ENCODE assay signal across 17 cellular contexts in genomic region chr2:120366698-120367097, GRCh38. TPM values are rescaled to one million over a fixed set of nuclear protein-coding genes. Genes with fewer than 3 reads are reported as not detected.
A peak's percentile ranks its signal among the peaks of the same experiment; 100 is the strongest.
DNase-seq lines count a peak whose midpoint lies in the region; ATAC-seq, FAIRE-seq and TF ChIP-seq lines count a peak whose summit lies in the region.
"Had no signal": no experiment of that assay in that cellular context is flagged by ENCODE, and none has a peak within 500 bp of the region (broad histone marks: within the 10 kb centered on the region; RNA-seq: fewer than 3 reads in every experiment).

No MANE protein-coding gene starts in this region.

- DNase-seq in HepG2 (ENCODE audit: low spot score) (no peak), right lobe of liver (no peak), PC-3 (no peak), urothelium cell line (ENCODE audit: low spot score) (no peak), KG1 (lab: John Stamatoyannopoulos, UW) (no peak), omental fat pad (ENCODE audit: low spot score) (no peak)
- no peak for DNase-seq in naive thymus-derived CD4-positive, alpha-beta T cell
- DNase-seq: 8988T; C1 segment of cervical spinal cord; Caco-2; CD4-positive, CD25-positive, alpha-beta regulatory T cell had no signal

- no peaks in the 10 kb centered on the region for H3K9me2 ChIP-seq in PC-3 (replicated peaks; ENCODE audit: low read length)

- no peaks in the 10 kb centered on the region for H3K9me3 ChIP-seq in HepG2 (ENCODE audit: low read length)
- no peaks in the 10 kb centered on the region for H3K9me3 ChIP-seq in right lobe of liver
- no peaks in the 10 kb centered on the region for H3K9me3 ChIP-seq in PC-3 (ENCODE audit: low read length)
- no peaks in the 10 kb centered on the region for H3K9me3 ChIP-seq in naive thymus-derived CD4-positive, alpha-beta T cell (ENCODE audit: control insufficient read depth in 2 of 3, low read length in 3 of 3)
- H3K9me3 ChIP-seq: Caco-2, HAP-1 had no signal

- no peak overlapping the region for H3K27ac ChIP-seq in HepG2 (ENCODE audit: extremely low read length, insufficient read depth, low read length)
- no peak overlapping the region for H3K27ac ChIP-seq in right lobe of liver
- peak overlapping the region; percentile 81 for H3K27ac ChIP-seq in PC-3 (ENCODE audit: low read length)
- no peak overlapping the region for H3K27ac ChIP-seq in naive thymus-derived CD4-positive, alpha-beta T cell (ENCODE audit: low read depth, low read length)

- H4K20me1 ChIP-seq in HepG2 (ENCODE audit: insufficient read depth, low read length) (no peaks in the 10 kb centered on the region), PC-3 (ENCODE audit: low read length) (no peaks in the 10 kb centered on the region)

- POLR2A ChIA-PET in HepG2 (lab: Yijun Ruan, JAX), result no interaction called here
- POLR2A ChIA-PET in PC-3 (lab: Charles Lee; ENCODE audit: unreplicated experiment), result interaction anchor here (0.6 kb wide), 1 partner anchor 33 kb away, joined by 3 read pairs; no protein-coding TSS in a partner anchor
- POLR2A ChIA-PET in naive thymus-derived CD4-positive, alpha-beta T cell (lab: Charles Lee), result no interaction called here

- TF ChIP-seq POLR2A in HepG2 (IDR thresholded peaks at IDR 0.05; ENCODE audit: insufficient read depth in 1 of 2, low read depth in 2 of 2, low read length in 2 of 2) (no peak), right lobe of liver (IDR thresholded peaks at IDR 0.05) (no peak)

- no peaks in the 10 kb centered on the region for H3K4me1 Mint-ChIP-seq in naive thymus-derived CD4-positive, alpha-beta T cell
- H3K4me1 Mint-ChIP-seq: CD4-positive, CD25-positive, alpha-beta regulatory T cell had no signal

- H3K79me2 ChIP-seq in HepG2 (ENCODE audit: insufficient read depth, low read length) (no peaks in the 10 kb centered on the region), PC-3 (ENCODE audit: low read length) (no peaks in the 10 kb centered on the region)

- H3K27me3 ChIP-seq in HepG2 (ENCODE audit: control insufficient read depth in 1 of 2, insufficient read depth in 2 of 2, low read length in 2 of 2) (peaks cover 3 to 65% of the 10 kb centered on the region in 2 experiments), right lobe of liver (no peaks in the 10 kb centered on the region), PC-3 (ENCODE audit: low read length) (no peaks in the 10 kb centered on the region)
- H3K27me3 ChIP-seq in naive thymus-derived CD4-positive, alpha-beta T cell (ENCODE audit: control insufficient read depth in 2 of 2, insufficient read depth in 2 of 2, low read length in 2 of 2), result no peaks in the 10 kb centered on the region

- TF ChIP-seq EP300 in HepG2 (IDR thresholded peaks at IDR 0.05; ENCODE audit: low read depth in 2 of 2, low read length in 2 of 2), result no peak
- no peak for TF ChIP-seq EP300 in HepG2 (CRISPR knock-in tag; IDR thresholded peaks at IDR 0.05; ENCODE audit: borderline replicate concordance)

- FAIRE-seq in HepG2 (lab: Jason Lieb, UNC) (no peak), urothelium cell line (lab: Jason Lieb, UNC) (peak; percentile 99)
- FAIRE-seq: D721Med, G401.6, GM12891, GM19239 had no signal

- in situ Hi-C loops in HepG2 (cut with HindIII; ENCODE audit: extremely low pct_ligation_motif_present, low pct_unique_long_range_greater_than_20kb), result no loop called here

- no peak for TF ChIP-seq RAD21 in HepG2 (CRISPR knock-in tag; IDR thresholded peaks at IDR 0.05)

- H3K9me3 Mint-ChIP-seq in naive thymus-derived CD4-positive, alpha-beta T cell, result peaks cover 0 to 6% (median 0%) of the 10 kb centered on the region in 11 donors

- H3K27ac Mint-ChIP-seq in naive thymus-derived CD4-positive, alpha-beta T cell, result no peak overlapping the region

- TF ChIP-seq CTCF in HepG2 (CRISPR knock-in tag; IDR thresholded peaks at IDR 0.05) (no peak), right lobe of liver (IDR thresholded peaks at IDR 0.05) (no peak), PC-3 (conservative IDR thresholded peaks at IDR 0.05; ENCODE audit: low read depth, low read length) (no peak), omental fat pad (IDR thresholded peaks at IDR 0.05) (no peak)

- H3K4me3 ChIP-seq in HepG2 (replicated peaks in 1 of 3; ENCODE audit: insufficient read depth in 1 of 3, low read depth in 2 of 3, low read length in 3 of 3), result no peak overlapping the region
- no peak overlapping the region for H3K4me3 ChIP-seq in right lobe of liver
- peak overlapping the region; percentile 42; the same call in 1 of the 2 replicates for H3K4me3 ChIP-seq in PC-3 (ENCODE audit: low read length)
- no peak overlapping the region for H3K4me3 ChIP-seq in naive thymus-derived CD4-positive, alpha-beta T cell (ENCODE audit: low read length)
- H3K4me3 ChIP-seq: HAP-1 had no signal

- intact Hi-C loops in HepG2 (cut with micrococcal nuclease; ENCODE audit: unreplicated experiment), result no loop called here
- intact Hi-C loops in right lobe of liver (cut with DNase I), result no loop called here
- intact Hi-C loops in PC-3 (cut with micrococcal nuclease), result loop anchor here (1.0 kb wide), 1 partner anchor 31 kb away; no protein-coding TSS in a partner anchor
- intact Hi-C loops in naive thymus-derived CD4-positive, alpha-beta T cell (cut with micrococcal nuclease), result no loop called here

- no peak overlapping the region for H2AFZ ChIP-seq in HepG2 (ENCODE audit: low read length)
- no peak overlapping the region for H2AFZ ChIP-seq in PC-3 (ENCODE audit: low read length)

- 63% methylated on average over 11 of the region's 11 CpGs for WGBS in HepG2 (ENCODE audit: low lambda C conversion rate)
- 68% methylated on average over 3 of the region's 11 CpGs for WGBS in right lobe of liver (ENCODE audit: insufficient coverage, low coverage, low lambda C conversion rate, missing lambda C conversion rate)

- H3K27me3 Mint-ChIP-seq in naive thymus-derived CD4-positive, alpha-beta T cell, result peaks cover 0 to 10% (median 6%) of the 10 kb centered on the region in 5 donors

- no peaks in the 10 kb centered on the region for H3K36me3 Mint-ChIP-seq in naive thymus-derived CD4-positive, alpha-beta T cell
- H3K36me3 Mint-ChIP-seq: CD4-positive, CD25-positive, alpha-beta regulatory T cell had no signal

- H3K4me1 ChIP-seq in HepG2 (ENCODE audit: insufficient read depth, low read length), result no peaks in the 10 kb centered on the region
- no peaks in the 10 kb centered on the region for H3K4me1 ChIP-seq in right lobe of liver
- H3K4me1 ChIP-seq in PC-3 (ENCODE audit: insufficient read depth, low read length), result peaks cover 36% of the 10 kb centered on the region
- H3K4me1 ChIP-seq in naive thymus-derived CD4-positive, alpha-beta T cell (ENCODE audit: control insufficient read depth in 2 of 2, insufficient read depth in 2 of 2, low read length in 2 of 2), result no peaks in the 10 kb centered on the region
- H3K4me1 ChIP-seq: Caco-2, HAP-1 had no signal

- CTCF ChIA-PET in HepG2 (lab: Yijun Ruan, JAX; ENCODE audit: low intra/inter-chr PET ratio, low total read pairs) (no interaction called here), PC-3 (lab: Charles Lee) (interaction anchor here (0.5 kb wide), 1 partner anchor 32 kb away, joined by 3 read pairs; no protein-coding TSS in a partner anchor)
- CTCF ChIA-PET in naive thymus-derived CD4-positive, alpha-beta T cell (lab: Charles Lee), result no interaction called here

- BruUV-seq in HepG2 (replicated peaks; lab: Mats Ljungman, UMichigan) (no TSS peak), PC-3 (replicated peaks; lab: Mats Ljungman, UMichigan) (no TSS peak)

- H3F3A ChIP-seq in PC-3 (ENCODE audit: low read length, unreplicated experiment), result peaks cover 5% of the 10 kb centered on the region

- ATAC-seq in HepG2 (no peak), right lobe of liver (no peak), PC-3 (no peak; the same call in 1 of the 2 replicates), HG03342 (IDR thresholded peaks at IDR 0.05; ENCODE audit: unreplicated experiment) (no peak), omental fat pad (ENCODE audit: low FRiP score) (no peak)
- ATAC-seq in naive thymus-derived CD4-positive, alpha-beta T cell, result peak; percentile 14

- H3K36me3 ChIP-seq in HepG2 (replicated peaks in 1 of 2; ENCODE audit: control insufficient read depth in 1 of 2, insufficient read depth in 2 of 2, low read length in 2 of 2) (no peaks in the 10 kb centered on the region), right lobe of liver (no peaks in the 10 kb centered on the region), PC-3 (ENCODE audit: low read depth, low read length) (no peaks in the 10 kb centered on the region)
- H3K36me3 ChIP-seq in naive thymus-derived CD4-positive, alpha-beta T cell (ENCODE audit: control insufficient read depth in 2 of 3, insufficient read depth in 3 of 3, low read length in 3 of 3), result no peaks in the 10 kb centered on the region
- H3K36me3 ChIP-seq: HAP-1 had no signal

- H3K9ac ChIP-seq in HepG2 (ENCODE audit: insufficient read depth, low read depth, low read length) (no peak overlapping the region), PC-3 (ENCODE audit: low read length) (no peak overlapping the region)

- H3K4me2 ChIP-seq in HepG2 (ENCODE audit: low read depth, low read length) (no peak overlapping the region), PC-3 (ENCODE audit: low read length) (peak overlapping the region; percentile 74)

- H3K4me3 Mint-ChIP-seq in naive thymus-derived CD4-positive, alpha-beta T cell, result no peak overlapping the region
- H3K4me3 Mint-ChIP-seq: CD4-positive, CD25-positive, alpha-beta regulatory T cell had no signal

RNA-seq across cellular contexts. Expression of gene INHBB, which starts 20.8 kb away (rescaled TPM):
- 0.17 and 0.20 TPM in 2 replicates for total RNA-seq in HepG2 (2016; rRNA removed; fragmentation: Illumina TruSeq; extraction: Trizol)
- not detected in 2 replicates for total RNA-seq in HepG2 (2016; cell fraction: cytosol; rRNA removed; fragmentation: Illumina TruSeq; extraction: Trizol; ENCODE audit: low read depth)
- total RNA-seq in HepG2 (2016; cell fraction: insoluble cytoplasmic fraction; rRNA removed; fragmentation: Illumina TruSeq; extraction: Trizol), result 0.09 and 0.19 TPM in 2 replicates
- total RNA-seq in HepG2 (2016; cell fraction: membrane; rRNA removed; fragmentation: Illumina TruSeq; extraction: Trizol), result 0.09 and 0.10 TPM in 2 replicates
- 0.40 and 0.47 TPM in 2 replicates for total RNA-seq in HepG2 (2016; cell fraction: nucleus; rRNA removed; fragmentation: Illumina TruSeq; extraction: Trizol)
- polyA plus RNA-seq in HepG2 (2011; rRNA removed), result 1.7 and 2.4 TPM in 2 replicates
- 2.2 and 2.3 TPM in 2 replicates for polyA plus RNA-seq in HepG2 (2011; cell fraction: cytosol; rRNA removed)
- 2.0 and 2.4 TPM in 2 replicates for polyA plus RNA-seq in HepG2 (2011; cell fraction: nucleus; rRNA removed)
- 0.34 and 0.88 TPM in 2 replicates for polyA plus RNA-seq in HepG2 (2012)
- polyA plus RNA-seq in HepG2 (2016; cell fraction: cytosol; fragmentation: Illumina TruSeq; extraction: Trizol; ENCODE audit: low read depth), result 0.05 TPM in 1 of 2 replicates, not detected in the other
- polyA plus RNA-seq in HepG2 (2016; cell fraction: insoluble cytoplasmic fraction; fragmentation: Illumina TruSeq; extraction: Trizol; ENCODE audit: low read depth), result 0.10 and 0.17 TPM in 2 replicates
- 0.06 TPM in 2 replicates for polyA plus RNA-seq in HepG2 (2016; cell fraction: membrane; fragmentation: Illumina TruSeq; extraction: Trizol; ENCODE audit: low read depth)
- 0.37 and 0.68 TPM in 2 replicates for polyA plus RNA-seq in HepG2 (2016; cell fraction: nucleus; fragmentation: Illumina TruSeq; extraction: Trizol; ENCODE audit: insufficient read depth, low read depth)
- polyA minus RNA-seq in HepG2 (2011; rRNA and poly(A)+ RNA removed; ENCODE audit: low replicate concordance), result 4.0 TPM in 1 of 2 replicates, not detected in the other
- polyA minus RNA-seq in HepG2 (2011; cell fraction: cytosol; rRNA and poly(A)+ RNA removed), result 2.7 TPM in 2 replicates
- 0.90 and 1.1 TPM in 2 replicates for polyA minus RNA-seq in HepG2 (2011; cell fraction: nucleus; rRNA and poly(A)+ RNA removed)
- 10 to 100 TPM in 3 of 6 experiments, 1 to 10 TPM in 2, under 1 TPM in 1; 0.37 to 15.9 (median 9.6) TPM for total RNA-seq in right lobe of liver
- total RNA-seq in PC-3 (2014; rRNA removed), result 223 and 269 TPM in 2 replicates
- total RNA-seq in naive thymus-derived CD4-positive, alpha-beta T cell, result not detected
- polyA plus RNA-seq in naive thymus-derived CD4-positive, alpha-beta T cell, result not detected
- 10 to 100 TPM in 3 of 4 donors, 1 to 10 TPM in 1; 6.7 to 59.8 (median 28.6) TPM for total RNA-seq in omental fat pad
- total RNA-seq: CD4-positive, CD25-positive, alpha-beta regulatory T cell had no signal
- polyA plus RNA-seq: CD4-positive, CD25-positive, alpha-beta regulatory T cell had no signal
